ENCODE assay signal across 9 cellular contexts in the genomic region with DNA sequence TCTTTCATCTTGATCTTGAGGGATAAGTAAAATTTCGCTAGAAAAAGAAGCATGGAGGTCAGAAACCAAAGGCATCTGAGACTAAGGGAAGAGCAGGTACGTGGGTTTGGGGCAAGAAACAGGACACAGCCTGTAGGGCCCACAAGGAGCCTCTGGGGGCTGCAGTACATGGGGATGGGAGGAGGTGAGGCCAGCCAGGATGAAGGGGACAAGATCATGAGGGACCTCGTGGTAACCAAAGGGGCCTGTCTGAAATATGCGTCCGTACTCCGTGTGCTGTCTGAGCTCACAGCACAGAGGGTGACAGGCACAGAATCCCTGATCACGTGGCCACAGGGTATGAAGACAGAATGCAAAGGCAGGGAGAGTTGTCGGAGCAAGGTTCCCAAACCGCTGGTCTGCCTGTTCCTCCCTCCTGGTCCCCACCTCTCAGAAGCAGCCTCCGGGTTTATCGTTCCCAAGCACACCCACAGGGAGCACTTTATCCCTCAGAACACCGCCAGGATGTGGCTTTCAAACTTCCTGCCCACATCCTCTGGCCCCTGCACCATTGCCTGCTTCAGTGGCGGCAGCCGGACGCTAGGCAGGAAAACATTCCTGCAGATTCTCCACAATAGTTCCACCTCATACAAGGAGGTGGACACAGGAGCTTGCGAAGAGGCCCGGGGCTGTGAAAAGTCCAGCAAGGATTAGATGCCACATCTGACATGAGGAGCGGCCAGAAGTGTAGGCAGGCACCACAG. TPM values are rescaled to one million over a fixed set of nuclear protein-coding genes. Genes with fewer than 3 reads are reported as not detected.
DNase-seq lines count a peak whose midpoint lies in the region; ATAC-seq and TF ChIP-seq lines count a peak whose summit lies in the region.
"Had no signal": no experiment of that assay in that cellular context is flagged by ENCODE, and none has a peak within 500 bp of the region (broad histone marks: within the 10 kb centered on the region; RNA-seq: fewer than 3 reads in every experiment).

No MANE protein-coding gene starts in this region.

- TF ChIP-seq POLR2A in right lobe of liver (IDR thresholded peaks at IDR 0.05) (no peak), gastrocnemius medialis (IDR thresholded peaks at IDR 0.05) (no peak)

- TF ChIP-seq CTCF in right lobe of liver (IDR thresholded peaks at IDR 0.05) (no peak), gastrocnemius medialis (IDR thresholded peaks at IDR 0.05 in 4 of 5, conservative IDR thresholded peaks at IDR 0.05 in 1 of 5) (no peak)

- H3K4me1 Mint-ChIP-seq in activated T-helper 17 cell treated with anti-CD3 and anti-CD28 coated beads, Interleukin-2, amount 50 U/mL, for 72 hours, result peaks cover 12% of the 10 kb centered on the region

- H3K9me3 ChIP-seq in right lobe of liver (no peaks in the 10 kb centered on the region), gastrocnemius medialis (no peaks in the 10 kb centered on the region)

- peak overlapping the region; percentile 56 for H3K27ac Mint-ChIP-seq in activated T-helper 17 cell treated with anti-CD3 and anti-CD28 coated beads, Interleukin-2, amount 50 U/mL, for 72 hours

- H3K4me3 Mint-ChIP-seq in activated T-helper 17 cell treated with anti-CD3 and anti-CD28 coated beads, Interleukin-2, amount 50 U/mL, for 72 hours, result peak overlapping the region; percentile 64

- peaks cover 49% of the 10 kb centered on the region for H3K27me3 Mint-ChIP-seq in activated T-helper 17 cell treated with anti-CD3 and anti-CD28 coated beads, Interleukin-2, amount 50 U/mL, for 72 hours

- DNase-seq in Ammon's horn (ENCODE audit: low spot score) (peak; percentile 49), right lobe of liver (no peak), occipital lobe (lab: John Stamatoyannopoulos, UW) (no peak), gastrocnemius medialis (no peak)
- DNase-seq: NCI-H2081 treated with DMSO at 0.1 percent for 48 hours had no signal

- H3K27me3 ChIP-seq in right lobe of liver (no peaks in the 10 kb centered on the region), gastrocnemius medialis (no peaks in the 10 kb centered on the region)

- H3K27ac ChIP-seq in right lobe of liver (no peak overlapping the region), gastrocnemius medialis (no peak overlapping the region)

- intact Hi-C loops in right lobe of liver (cut with DNase I), result no loop called here
- intact Hi-C loops in gastrocnemius medialis (cut with DNase I; ENCODE audit: low total_unique reads), result no loop called here

- no peaks in the 10 kb centered on the region for H3K36me3 ChIP-seq in right lobe of liver
- no peaks in the 10 kb centered on the region for H3K36me3 ChIP-seq in gastrocnemius medialis

- no peaks in the 10 kb centered on the region for H3K4me1 ChIP-seq in right lobe of liver
- no peaks in the 10 kb centered on the region for H3K4me1 ChIP-seq in gastrocnemius medialis

- WGBS in right lobe of liver (ENCODE audit: insufficient coverage, low coverage, low lambda C conversion rate, missing lambda C conversion rate), result 30% methylated on average over 10 of the region's 18 CpGs

- in situ Hi-C loops in gastrocnemius medialis (cut with MboI; ENCODE audit: low sequenced_read_pairs in 4 of 4), result no loop called here

- no peaks in the 10 kb centered on the region for H3K36me3 Mint-ChIP-seq in activated T-helper 17 cell treated with anti-CD3 and anti-CD28 coated beads, Interleukin-2, amount 50 U/mL, for 72 hours (ENCODE audit: low read depth)

- no peak overlapping the region for H3K4me3 ChIP-seq in right lobe of liver
- H3K4me3 ChIP-seq in gastrocnemius medialis, result peak overlapping the region in 1 of 4 donors; percentile 5

- H3K9me3 Mint-ChIP-seq in activated T-helper 17 cell treated with anti-CD3 and anti-CD28 coated beads, Interleukin-2, amount 50 U/mL, for 72 hours, result no peaks in the 10 kb centered on the region

- ATAC-seq in GM21825 (IDR thresholded peaks at IDR 0.05; ENCODE audit: unreplicated experiment) (peak; percentile 41), right lobe of liver (peak in 3 of 4 donors; percentile 16 to 40 (median 28)), HG03354 (IDR thresholded peaks at IDR 0.05; ENCODE audit: poor library complexity, severe bottlenecking, unreplicated experiment) (no peak), HG03108 (IDR thresholded peaks at IDR 0.05; ENCODE audit: unreplicated experiment) (no peak), gastrocnemius medialis (no peak)
- peak; percentile 63 for ATAC-seq in activated T-helper 17 cell treated with anti-CD3 and anti-CD28 coated beads, Interleukin-2, amount 50 U/mL, for 72 hours (replicated peaks)

RNA-seq across cellular contexts. Expression of a gene that starts 12.0 kb away (rescaled TPM):
- total RNA-seq in activated T-helper 17 cell treated with anti-CD3 and anti-CD28 coated beads, Interleukin-2, amount 50 U/mL, for 72 hours, result 1 to 10 TPM in 1 of 2 donors, under 1 TPM in 1; 0.26 to 1.3 TPM
- under 1 TPM in 3 of 6 experiments, not detected in 3; 0.06 to 0.20 (median 0.07) TPM for total RNA-seq in right lobe of liver
- 14.3 TPM for total RNA-seq in occipital lobe
- not detected for total RNA-seq in gastrocnemius medialis

Comparison
In these comparisons a context has a peak if more than half of its experiments do, and no peak if none do; other contexts are left out.
1. ATAC-seq: peak in GM21825 (single experiment), activated T-helper 17 cell treated with anti-CD3 and anti-CD28 coated beads, Interleukin-2, amount 50 U/mL, for 72 hours (single experiment) and right lobe of liver (3 of 4); none in HG03354 (single experiment), HG03108 (single experiment) and gastrocnemius medialis (0 of 2).